ENCODE assay signal across 8 cellular contexts in genomic region chr5:169637085-169637855, GRCh38. TPM values are rescaled to one million over a fixed set of nuclear protein-coding genes. Genes with fewer than 3 reads are reported as not detected.
DNase-seq lines count a peak whose midpoint lies in the region; ATAC-seq, FAIRE-seq and TF ChIP-seq lines count a peak whose summit lies in the region.

Gene DOCK2 (plus strand): TSS chr5:169637275. CDS start chr5:169637327, 52 bp downstream.

- ATAC-seq in HG02642 (IDR thresholded peaks at IDR 0.05; ENCODE audit: poor library complexity, unreplicated experiment) = peak; percentile 94

- POLR2A ChIA-PET in OCI-LY7 (lab: Charles Lee) = interaction anchor here (0.5 to 1.5 kb wide), 12 partner anchors 9 to 1826 kb away, joined by 3 to 13 read pairs (median 4); partner anchors contain the start of gene SPDL1

- BruUV-seq in OCI-LY7 (replicated peaks; lab: Mats Ljungman, UMichigan) = no TSS peak

- no peaks in the 10 kb centered on the region for H3K9me2 ChIP-seq in OCI-LY7 (ENCODE audit: insufficient read depth, low read length)
- H3K9me2 ChIP-seq in hepatocyte (replicated peaks; ENCODE audit: insufficient read depth) = no peaks in the 10 kb centered on the region

- CTCF ChIA-PET in OCI-LY7 (lab: Charles Lee; ENCODE audit: unreplicated experiment) = no interaction called here

- H3K4me2 ChIP-seq in OCI-LY7 (ENCODE audit: low read length) = peak within 1 kb of the TSS; percentile 97
- H3K4me2 ChIP-seq in hepatocyte = peak within 1 kb of the TSS; percentile 76

- TF ChIP-seq CTCF in OCI-LY7 (conservative IDR thresholded peaks at IDR 0.05; ENCODE audit: low read length) (no peak), hepatocyte (IDR thresholded peaks at IDR 0.05; ENCODE audit: poor library complexity) (no peak)

- H2AFZ ChIP-seq in OCI-LY7 (ENCODE audit: low read length) (peak within 1 kb of the TSS; percentile 93), hepatocyte (no peak within 1 kb of the TSS)

- 11% methylated on average over 39 of the region's 55 CpGs for WGBS in hepatocyte (ENCODE audit: low lambda C conversion rate, missing lambda C conversion rate)

- H3K4me3 ChIP-seq in OCI-LY7 (ENCODE audit: low read depth, low read length, poor library complexity, severe bottlenecking) (peak within 1 kb of the TSS; percentile 88), hepatocyte (no peak within 1 kb of the TSS)

- DNase-seq in GM12892 (ENCODE audit: insufficient read length) = peak; percentile 76
- DNase-seq in OCI-LY7 (ENCODE audit: low spot score) = peak; percentile 85
- DNase-seq in activated gamma-delta T cell (lab: John Stamatoyannopoulos, UW) = peak; percentile 52
- no peak for DNase-seq in hepatocyte (ENCODE audit: low spot score)
- DNase-seq in stimulated activated CD4-positive, alpha-beta T cell treated with anti-CD3 and anti-CD28 coated beads, Interleukin-12 subunit alpha, Interleukin-12 subunit beta, amount 100 ng/mL, for 48 hours (ENCODE audit: low read depth in 2 of 3, low spot score in 1 of 3) = peak in 2 of 3 donors; percentile 52 to 66
- no peak for DNase-seq in NCI-H2196 treated with DMSO at 0.1 percent for 48 hours (lab: John Stamatoyannopoulos, UW; ENCODE audit: unreplicated experiment)
- DNase-seq in islet precursor cell = no peak

- peak within 1 kb of the TSS; percentile 86 for H3K27ac ChIP-seq in OCI-LY7 (ENCODE audit: low read depth, low read length, poor library complexity, severe bottlenecking)
- no peak within 1 kb of the TSS for H3K27ac ChIP-seq in hepatocyte

- peaks cover 33% of the 10 kb centered on the region for H3K27me3 ChIP-seq in hepatocyte

- H4K20me1 ChIP-seq in OCI-LY7 (ENCODE audit: insufficient read depth, low read length) = peaks cover 5% of the 10 kb centered on the region
- no peaks in the 10 kb centered on the region for H4K20me1 ChIP-seq in hepatocyte (ENCODE audit: insufficient read depth, poor library complexity, severe bottlenecking)

- peaks cover 32% of the 10 kb centered on the region for H3K9me3 ChIP-seq in OCI-LY7 (ENCODE audit: low read length)
- no peaks in the 10 kb centered on the region for H3K9me3 ChIP-seq in hepatocyte (ENCODE audit: low read depth)

- H3K36me3 ChIP-seq in OCI-LY7 (ENCODE audit: insufficient read depth, low read length) = peaks cover 43% of the 10 kb centered on the region
- no peaks in the 10 kb centered on the region for H3K36me3 ChIP-seq in hepatocyte (replicated peaks; ENCODE audit: insufficient read depth, low read depth)

- peaks cover 50% of the 10 kb centered on the region for H3K79me2 ChIP-seq in OCI-LY7 (ENCODE audit: insufficient read depth, low read depth, low read length)
- H3K79me2 ChIP-seq in hepatocyte = no peaks in the 10 kb centered on the region

- intact Hi-C loops in OCI-LY7 (cut with micrococcal nuclease; ENCODE audit: unreplicated experiment) = loop anchor here (1.0 kb wide), 1 partner anchor 54 kb away; the partner anchor contains the start of gene SPDL1

- peak; percentile 96 for FAIRE-seq in GM12892 (lab: Jason Lieb, UNC)

- H3K4me1 ChIP-seq in OCI-LY7 (ENCODE audit: insufficient read depth, low read length, poor library complexity, severe bottlenecking) (peaks cover 19% of the 10 kb centered on the region), hepatocyte (ENCODE audit: insufficient read depth) (no peaks in the 10 kb centered on the region)

- TF ChIP-seq POLR2A in GM12892 (IDR thresholded peaks at IDR 0.05; ENCODE audit: low read depth, low read length) = peak; percentile 67; the same call in 1 of the 2 replicates

RNA-seq across cellular contexts. Expression of gene DOCK2, which starts in this region (rescaled TPM):
- polyA plus RNA-seq in GM12892 (2012; ENCODE audit: missing spikeins) = 71.2 TPM
- total RNA-seq in OCI-LY7 (2014; rRNA removed; shearing (Covaris generic)) = 159 and 161 TPM in 2 replicates
- total RNA-seq in OCI-LY7 (2022) (196 and 205 TPM in 2 replicates), hepatocyte (0.48 and 0.60 TPM in 2 replicates)
- polyA plus RNA-seq in hepatocyte = 0.62 TPM in 1 of 2 replicates, not detected in the other

Comparison
In these comparisons a context has a peak if more than half of its experiments do, and no peak if none do; other contexts are left out.
1. RNA of gene DOCK2 (total RNA-seq): 159 to 205 TPM in OCI-LY7; 0.48 to 0.60 TPM in hepatocyte; every median in the first group is over 10 times any median in the second.
2. DNase-seq: peak in GM12892 (single experiment), OCI-LY7 (single experiment), activated gamma-delta T cell (single experiment) and stimulated activated CD4-positive, alpha-beta T cell treated with anti-CD3 and anti-CD28 coated beads, Interleukin-12 subunit alpha, Interleukin-12 subunit beta, amount 100 ng/mL, for 48 hours (2 of 3); none in hepatocyte (single experiment), NCI-H2196 treated with DMSO at 0.1 percent for 48 hours (single experiment) and islet precursor cell (single experiment).